In the genomic region with DNA sequence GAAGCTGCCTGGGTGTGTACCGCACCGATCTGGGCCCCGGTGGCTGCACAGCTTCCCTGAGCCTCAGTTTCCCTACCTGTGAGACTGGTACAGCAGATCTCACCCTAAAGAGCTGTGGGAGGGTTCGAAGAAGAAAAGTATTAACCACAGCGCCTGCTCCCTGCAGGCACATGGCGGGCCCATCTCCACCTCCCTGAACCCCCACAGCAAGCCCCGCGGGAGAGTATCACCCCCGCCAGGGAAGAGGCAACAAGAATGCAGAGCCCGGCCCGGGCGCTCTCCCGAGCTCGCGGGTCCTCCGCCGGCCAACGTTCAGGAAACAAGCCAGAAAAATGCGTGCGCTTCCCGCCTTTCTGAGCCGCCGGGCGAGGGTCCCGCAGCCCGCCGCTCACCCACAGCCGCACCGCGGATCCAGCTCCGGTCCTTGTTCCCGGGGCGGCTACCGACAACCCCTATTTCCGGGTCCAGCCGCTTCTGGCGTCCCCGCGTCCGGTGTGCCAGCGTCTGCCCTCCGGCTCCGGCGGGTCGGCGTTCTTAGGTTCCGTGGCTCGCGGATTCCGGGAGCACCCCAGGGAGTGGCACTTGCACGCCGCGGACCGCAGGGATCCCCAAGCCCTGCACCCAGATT, we compare ENCODE assay signal across 7 cellular contexts.
DNase-seq lines count a peak whose midpoint lies in the region; ATAC-seq and TF ChIP-seq lines count a peak whose summit lies in the region.

Gene TOP3B (minus strand): TSS at position 450 of the 628 bp plus-strand sequence. CDS start 7,078 bp downstream, outside the sequence.

- peaks cover 4% of the 10 kb centered on the region for H3K4me1 ChIP-seq in HUES6 (ENCODE audit: control insufficient read depth, insufficient read depth, low read length)
- H3K4me1 ChIP-seq in mucosa of rectum (ENCODE audit: control insufficient read depth in 2 of 2, insufficient read depth in 2 of 2, low read length in 2 of 2), result peaks cover 5 to 9% of the 10 kb centered on the region in 2 donors

- H3K9me3 ChIP-seq in HUES6 (ENCODE audit: control insufficient read depth, insufficient read depth, low read depth, low read length) (no peaks in the 10 kb centered on the region), mucosa of rectum (ENCODE audit: control insufficient read depth in 2 of 2, low read length in 2 of 2) (no peaks in the 10 kb centered on the region)

- peak; percentile 70 for TF ChIP-seq POLR2A in erythroblast (IDR thresholded peaks at IDR 0.05; ENCODE audit: low read length)

- peak within 1 kb of the TSS; percentile 89; the same call in 1 of the 2 replicates for H3K27ac ChIP-seq in HUES6 (ENCODE audit: low read depth, low read length)
- peak within 1 kb of the TSS in 1 of 2 donors; percentile 54 for H3K27ac ChIP-seq in mucosa of rectum (ENCODE audit: low read depth in 2 of 2, low read length in 2 of 2)

- H3K36me3 ChIP-seq in HUES6 (ENCODE audit: control insufficient read depth, insufficient read depth, low read length) (peaks cover 8% of the 10 kb centered on the region; the same call in 1 of the 2 replicates), mucosa of rectum (ENCODE audit: control insufficient read depth in 2 of 2, insufficient read depth in 2 of 2, low read length in 2 of 2) (peaks cover 5% of the 10 kb centered on the region in 2 donors)

- peak; percentile 10 for DNase-seq in OCI-M2 (lab: John Stamatoyannopoulos, UW; ENCODE audit: unreplicated experiment)
- peak; percentile 82 for DNase-seq in activated T-cell treated with anti-CD3 and anti-CD28 coated beads for 48 hours (ENCODE audit: low read depth)
- DNase-seq in erythroblast (lab: John Stamatoyannopoulos, UW), result peak; percentile 88 to 91
- peak; percentile 75 for DNase-seq in stimulated activated CD8-positive, alpha-beta memory T cell treated with anti-CD3 and anti-CD28 coated beads, Interleukin-4, amount 100 ng/mL, for 24 hours (ENCODE audit: low read depth)

- H3K4me3 ChIP-seq in HUES6 (ENCODE audit: low read depth, low read length) (peak within 1 kb of the TSS; percentile 91), mucosa of rectum (ENCODE audit: low read length in 2 of 2) (peak within 1 kb of the TSS; percentile 82 to 93)

- peak; percentile 43 for ATAC-seq in GM18520 (IDR thresholded peaks at IDR 0.05; ENCODE audit: unreplicated experiment)

- peaks cover 18% of the 10 kb centered on the region; the same call in 1 of the 2 replicates for H3K27me3 ChIP-seq in HUES6 (ENCODE audit: control insufficient read depth, insufficient read depth, low read length)
- H3K27me3 ChIP-seq in mucosa of rectum (ENCODE audit: control insufficient read depth in 2 of 2, insufficient read depth in 2 of 2, low read length in 2 of 2), result no peaks in the 10 kb centered on the region

- peak within 1 kb of the TSS; percentile 94 for H3K9ac ChIP-seq in HUES6 (ENCODE audit: low read length)
- peak within 1 kb of the TSS; percentile 79 to 89 for H3K9ac ChIP-seq in mucosa of rectum (ENCODE audit: low read depth in 1 of 2, low read length in 2 of 2)

Comparison
In these comparisons a context has a peak if more than half of its experiments do, and no peak if none do; other contexts are left out.
1. DNase-seq: peak in every context shown above with its lines; median percentile 90 in erythroblast; 82 in activated T-cell treated with anti-CD3 and anti-CD28 coated beads for 48 hours; 75 in stimulated activated CD8-positive, alpha-beta memory T cell treated with anti-CD3 and anti-CD28 coated beads, Interleukin-4, amount 100 ng/mL, for 24 hours; 10 in OCI-M2.